8 cellular contexts compared by ENCODE assay signal in genomic region chr1:31412732-31413404, GRCh38. TPM values are rescaled to one million over a fixed set of nuclear protein-coding genes. Genes with fewer than 3 reads are reported as not detected.
DNase-seq lines count a peak whose midpoint lies in the region; ATAC-seq, FAIRE-seq and TF ChIP-seq lines count a peak whose summit lies in the region.

SERINC2 (plus strand) TSS chr1:31413213; CDS start chr1:31413266, 53 bp downstream.

- H3K4me2 ChIP-seq in keratinocyte (ENCODE audit: control insufficient read depth, extremely low read depth, insufficient read depth, low read depth, low read length), result peak within 1 kb of the TSS; percentile 93

- no peak for FAIRE-seq in keratinocyte (lab: Jason Lieb, UNC)

- H3K4me1 Mint-ChIP-seq in brain, result peaks cover 81% of the 10 kb centered on the region

- peaks cover 4 to 22% of the 10 kb centered on the region in 2 experiments for H3K36me3 ChIP-seq in keratinocyte (ENCODE audit: control insufficient read depth in 2 of 2, extremely low read depth in 1 of 2, insufficient read depth in 2 of 2, low read length in 2 of 2)

- peaks cover 38% of the 10 kb centered on the region for H3K4me1 ChIP-seq in keratinocyte (ENCODE audit: control insufficient read depth, extremely low read depth, insufficient read depth, low read length)

- TF ChIP-seq CTCF in AG09309 (IDR thresholded peaks at IDR 0.05; ENCODE audit: control insufficient read depth, insufficient read depth, low read depth, low read length, missing control alignments) (no peak), brain (conservative IDR thresholded peaks at IDR 0.05) (no peak), keratinocyte (optimal IDR thresholded peaks at IDR 0.05 in 1 of 3, IDR thresholded peaks at IDR 0.05 in 1 of 3, conservative IDR thresholded peaks at IDR 0.05 in 1 of 3; ENCODE audit: extremely low read depth in 1 of 3, insufficient read depth in 2 of 3, low read length in 3 of 3) (no peak)

- peaks cover 0 to 3% (median 0%) of the 10 kb centered on the region in 5 experiments for H3K9me3 Mint-ChIP-seq in brain

- H3K4me3 ChIP-seq in AG09309 (ENCODE audit: control insufficient read depth, low read depth, low read length), result peak within 1 kb of the TSS; percentile 78
- peak within 1 kb of the TSS; percentile 86 to 89 (median 88) for H3K4me3 ChIP-seq in keratinocyte (ENCODE audit: control insufficient read depth in 2 of 3, extremely low read depth in 1 of 3, insufficient read depth in 2 of 3, low read depth in 1 of 3, low read length in 3 of 3)

- DNase-seq in AG09309 (ENCODE audit: low read depth) (no peak), NCI-H2171 (lab: John Stamatoyannopoulos, UW) (peak; percentile 75), keratinocyte (ENCODE audit: low read depth, low spot score) (no peak), posterior vena cava (ENCODE audit: low spot score) (no peak), T1000 (lab: John Stamatoyannopoulos, UW) (no peak)
- DNase-seq in stimulated activated naive CD4-positive, alpha-beta T cell treated with Interleukin-2 at 50 U/mL for 16 hours (lab: John Stamatoyannopoulos, UW), result peak; percentile 7

- peak within 1 kb of the TSS; percentile 96 to 98 (median 98) for H3K4me3 Mint-ChIP-seq in brain

- ATAC-seq in GM18498 (IDR thresholded peaks at IDR 0.05; ENCODE audit: unreplicated experiment), result peak; percentile 70

- peaks cover 3% of the 10 kb centered on the region for H3K9me1 ChIP-seq in keratinocyte (ENCODE audit: control insufficient read depth, extremely low read depth, insufficient read depth, low read length)

- no peaks in the 10 kb centered on the region for H3K9me3 ChIP-seq in keratinocyte (ENCODE audit: control insufficient read depth, low read depth, low read length)

- H4K20me1 ChIP-seq in keratinocyte (ENCODE audit: control insufficient read depth, extremely low read depth, insufficient read depth, low read length), result peaks cover 5% of the 10 kb centered on the region

- dilution Hi-C loops in keratinocyte (cut with MboI; ENCODE audit: extremely low pct_ligation_motif_present, low sequenced_read_pairs), result no loop called here

- peak within 1 kb of the TSS; percentile 94 for H3K9ac ChIP-seq in keratinocyte (ENCODE audit: control insufficient read depth, extremely low read depth, insufficient read depth, low read length)

- H3K79me2 ChIP-seq in keratinocyte (ENCODE audit: control insufficient read depth, insufficient read depth, low read length), result peaks cover 42% of the 10 kb centered on the region

- H3K27ac Mint-ChIP-seq in brain, result peak within 1 kb of the TSS; percentile 90 to 99 (median 99)

- peak within 1 kb of the TSS; percentile 28 for H2AFZ ChIP-seq in keratinocyte (ENCODE audit: control insufficient read depth, low read length)

- H3K27me3 Mint-ChIP-seq in brain, result peaks cover 8% of the 10 kb centered on the region

- H3K36me3 Mint-ChIP-seq in brain, result no peaks in the 10 kb centered on the region

- no peaks in the 10 kb centered on the region for H3K27me3 ChIP-seq in keratinocyte (ENCODE audit: control insufficient read depth, extremely low read depth, insufficient read depth, low read length)

- intact Hi-C loops in posterior vena cava (cut with DNase I), result no loop called here

- peak within 1 kb of the TSS; percentile 83 for H3K27ac ChIP-seq in keratinocyte (ENCODE audit: control insufficient read depth, insufficient read depth, low read length)

RNA-seq across cellular contexts. Expression of gene SERINC2, which starts in this region (rescaled TPM):
- polyA plus RNA-seq in brain (ENCODE audit: insufficient read depth, low read depth, low replicate concordance) (64.8 TPM), keratinocyte (171 to 534 TPM (median 254 TPM) in 3 replicates)
- polyA plus RNA-seq in keratinocyte (2011; ENCODE audit: low read depth), result 42.6 TPM
- polyA plus RNA-seq in keratinocyte (2011; cell fraction: cytosol; rRNA removed), result 289 and 579 TPM in 2 replicates
- polyA plus RNA-seq in keratinocyte (2011; cell fraction: nucleus; rRNA removed), result 282 and 353 TPM in 2 replicates
- polyA plus RNA-seq in keratinocyte (2012; ENCODE audit: low replicate concordance), result 278 and 559 TPM in 2 replicates
- 278 to 1,146 TPM (median 422 TPM) in 3 replicates for polyA minus RNA-seq in keratinocyte
- polyA minus RNA-seq in keratinocyte (2011; cell fraction: cytosol; rRNA and poly(A)+ RNA removed), result 637 TPM
- 159 and 168 TPM in 2 replicates for polyA minus RNA-seq in keratinocyte (2011; cell fraction: nucleus; rRNA and poly(A)+ RNA removed)
- total RNA-seq in posterior vena cava, result 1 to 10 TPM; 3.9 to 5.1 TPM

Comparison
In these comparisons a context has a peak if more than half of its experiments do, and no peak if none do; other contexts are left out.
1. DNase-seq: peak in NCI-H2171 (single experiment) and stimulated activated naive CD4-positive, alpha-beta T cell treated with Interleukin-2 at 50 U/mL for 16 hours (single experiment); none in AG09309 (single experiment), keratinocyte (single experiment), posterior vena cava (single experiment) and T1000 (single experiment).